Comparison of ENCODE assay signal across 1 cellular context in genomic region chr7:1246170-1246870, GRCh38.
TF ChIP-seq lines count a peak whose summit lies in the region.

No MANE protein-coding gene starts in this region.

TF ChIP-seq in H1, 55 proteins besides CTCF, POLR2A, EP300 and RAD21:
- TF ChIP-seq EZH2 (IDR thresholded peaks at IDR 0.05; ENCODE audit: low read depth, low read length, severe bottlenecking) (peak; percentile 97), SUZ12 (IDR thresholded peaks at IDR 0.05; ENCODE audit: low read length) (peak; percentile 94), RNF2 (IDR thresholded peaks at IDR 0.05; ENCODE audit: borderline replicate concordance, low read depth, low read length, missing control alignments, poor library complexity, severe bottlenecking) (peak; percentile 97), CHD1 (IDR thresholded peaks at IDR 0.05; ENCODE audit: low read depth, low read length) (no peak), SRF (IDR thresholded peaks at IDR 0.05; ENCODE audit: low read depth, low read length) (no peak), YY1 (IDR thresholded peaks at IDR 0.05; ENCODE audit: low read depth, low read length) (no peak)
